16 cellular contexts compared by ENCODE assay signal in genomic region chr6:83252717-83253116, GRCh38.
DNase-seq lines count a peak whose midpoint lies in the region; ATAC-seq and TF ChIP-seq lines count a peak whose summit lies in the region.
"Had no signal": no experiment of that assay in that cellular context is flagged by ENCODE, and none has a peak within 500 bp of the region (broad histone marks: within the 10 kb centered on the region; RNA-seq: fewer than 3 reads in every experiment).

No MANE protein-coding gene starts in this region.

- H3K4me3 ChIP-seq in HEK293 (ENCODE audit: low read depth, low read length), result no peak overlapping the region
- H3K4me3 ChIP-seq in foreskin fibroblast (ENCODE audit: low read depth in 1 of 2, low read length in 2 of 2), result no peak overlapping the region
- H3K4me3 ChIP-seq: psoas muscle had no signal

- no peak overlapping the region for H3K27ac ChIP-seq in HEK293 (ENCODE audit: extremely low read depth, low read depth, low read length)
- H3K27ac ChIP-seq: psoas muscle had no signal

- in situ Hi-C loops in ACHN (cut with HindIII; ENCODE audit: low pct_ligation_motif_present, low pct_unique_long_range_greater_than_20kb, low sequenced_read_pairs), result no loop called here

- H3K36me3 ChIP-seq in HEK293 (ENCODE audit: control insufficient read depth in 2 of 2, insufficient read depth in 1 of 2, low read length in 2 of 2), result peaks cover 0 to 34% of the 10 kb centered on the region in 2 experiments; a peak in 1 of 3 replicates

- no peaks in the 10 kb centered on the region for H3K4me1 ChIP-seq in HEK293 (ENCODE audit: control insufficient read depth, insufficient read depth, low read length)
- H3K4me1 ChIP-seq: psoas muscle had no signal

- H3K9me3 ChIP-seq in HEK293 (ENCODE audit: control insufficient read depth, insufficient read depth, low read depth, low read length), result no peaks in the 10 kb centered on the region
- H3K9me3 ChIP-seq: psoas muscle had no signal

- ATAC-seq in HG02973 (IDR thresholded peaks at IDR 0.05; ENCODE audit: unreplicated experiment) (no peak), GM18907 (IDR thresholded peaks at IDR 0.05; ENCODE audit: unreplicated experiment) (no peak), HG02642 (IDR thresholded peaks at IDR 0.05; ENCODE audit: poor library complexity, unreplicated experiment) (no peak), GM18868 (IDR thresholded peaks at IDR 0.05; ENCODE audit: unreplicated experiment) (no peak)
- ATAC-seq: activated T-cell treated with anti-CD3 and anti-CD28 coated beads, Interleukin-2, amount 50 U/mL, for 72 hours; psoas muscle had no signal

- CTCF ChIA-PET in HEK293 (lab: Yijun Ruan, JAX), result interaction anchor here (0.6 to 2.2 kb wide), 3 partner anchors 11 to 262 kb away, joined by 3 to 12 read pairs (median 3); no protein-coding TSS in a partner anchor

- DNase-seq in ACHN (peak; percentile 6), astrocyte of the hippocampus (ENCODE audit: low read depth, low spot score) (peak; percentile 80), foreskin fibroblast (peak; percentile 37 to 73)
- DNase-seq: activated CD4-positive, alpha-beta T cell treated with anti-CD3 and anti-CD28 coated beads, Interleukin-2, amount 10 ng/mL, durations not matched to agents 7 days and 5 days; activated T-cell treated with anti-CD3 and anti-CD28 coated beads, Interleukin-2, amount 50 U/mL, for 72 hours; amygdala; KBM-7; NCI-H1417 treated with DMSO at 0.1 percent for 48 hours; NCI-H774; psoas muscle; T-helper 2 cell had no signal

- POLR2A ChIA-PET in HEK293 (lab: Yijun Ruan, JAX), result no interaction called here

- TF ChIP-seq CTCF in HEK293 (tag by site-specific recombination; IDR thresholded peaks at IDR 0.05) (no peak), foreskin fibroblast (IDR thresholded peaks at IDR 0.05; ENCODE audit: low read depth, low read length) (no peak)

TF ChIP-seq in HEK293, 187 proteins besides CTCF, POLR2A, EP300 and RAD21:
- TF ChIP-seq PRDM1 (tag by site-specific recombination; IDR thresholded peaks at IDR 0.05), result 0 out of 2 replicates have a peak, but pooled peaks have one; percentile 7
- no peak for TF ChIP-seq ZNF10 (tag by site-specific recombination; IDR thresholded peaks at IDR 0.05)

Comparison
In these comparisons a context has a peak if more than half of its experiments do, and no peak if none do; other contexts are left out.
1. DNase-seq: peak in every context shown above with its lines; median percentile 80 in astrocyte of the hippocampus; 55 in foreskin fibroblast; 6 in ACHN.